9 cellular contexts compared by ENCODE assay signal in genomic region chr22:37525073-37525745, GRCh38. TPM values are rescaled to one million over a fixed set of nuclear protein-coding genes. Genes with fewer than 3 reads are reported as not detected.
DNase-seq lines count a peak whose midpoint lies in the region; ATAC-seq and TF ChIP-seq lines count a peak whose summit lies in the region.
"Had no signal": no experiment of that assay in that cellular context is flagged by ENCODE, and none has a peak within 500 bp of the region (broad histone marks: within the 10 kb centered on the region; RNA-seq: fewer than 3 reads in every experiment).

No MANE protein-coding gene starts in this region.

- no peaks in the 10 kb centered on the region for H3K36me3 Mint-ChIP-seq in type B pancreatic cell

- H3K9me3 Mint-ChIP-seq in type B pancreatic cell, result no peaks in the 10 kb centered on the region

- peak; percentile 34 to 50 for ATAC-seq in lower lobe of right lung

- DNase-seq in AG10803 (ENCODE audit: low read depth) (peak; percentile 72), HPDE6-E6E7 (ENCODE audit: extremely low spot score) (peak; percentile 80), amniotic stem cell (lab: John Stamatoyannopoulos, UW) (peak; percentile 87), lower lobe of right lung (no peak), hypothalamus (lab: John Stamatoyannopoulos, UW) (no peak), NCI-H2171 treated with DMSO at 0.1 percent for 48 hours (lab: John Stamatoyannopoulos, UW) (no peak), esophagus muscularis mucosa (ENCODE audit: extremely low spot score) (no peak), type B pancreatic cell (ENCODE audit: extremely low spot score, unreplicated experiment) (no peak)
- DNase-seq: sigmoid colon had no signal

- no peak for TF ChIP-seq CTCF in AG10803 (conservative IDR thresholded peaks at IDR 0.05; ENCODE audit: low read length)
- no peak for TF ChIP-seq CTCF in lower lobe of right lung (IDR thresholded peaks at IDR 0.05)
- TF ChIP-seq CTCF in esophagus muscularis mucosa (IDR thresholded peaks at IDR 0.05), result no peak
- TF ChIP-seq CTCF in type B pancreatic cell (conservative IDR thresholded peaks at IDR 0.05), result no peak

- H3K4me1 Mint-ChIP-seq in type B pancreatic cell (ENCODE audit: unreplicated experiment), result no peaks in the 10 kb centered on the region

- H3K27me3 Mint-ChIP-seq in type B pancreatic cell, result peaks cover 26% of the 10 kb centered on the region

- peaks cover 1% of the 10 kb centered on the region for H3K27me3 ChIP-seq in lower lobe of right lung (ENCODE audit: low read depth)
- H3K27me3 ChIP-seq in esophagus muscularis mucosa, result peaks cover 0 to 47% (median 0%) of the 10 kb centered on the region in 4 donors

- H3K9me3 ChIP-seq in lower lobe of right lung (no peaks in the 10 kb centered on the region), esophagus muscularis mucosa (no peaks in the 10 kb centered on the region)
- H3K9me3 ChIP-seq: sigmoid colon had no signal

- no peak overlapping the region for H3K4me3 Mint-ChIP-seq in type B pancreatic cell

- H3K4me3 ChIP-seq in AG10803 (ENCODE audit: low read length) (no peak overlapping the region), lower lobe of right lung (no peak overlapping the region), esophagus muscularis mucosa (no peak overlapping the region)
- H3K4me3 ChIP-seq: sigmoid colon had no signal

- peaks cover 17% of the 10 kb centered on the region for H3K4me1 ChIP-seq in lower lobe of right lung
- H3K4me1 ChIP-seq in esophagus muscularis mucosa, result peaks cover 5 to 11% (median 9%) of the 10 kb centered on the region in 4 donors

- H3K27ac ChIP-seq in lower lobe of right lung (no peak overlapping the region), esophagus muscularis mucosa (replicated peaks in 1 of 4) (peak overlapping the region in 2 of 4 donors; percentile 13 to 28)

- TF ChIP-seq EP300 in esophagus muscularis mucosa (IDR thresholded peaks at IDR 0.05), result no peak

- no peak for TF ChIP-seq POLR2A in esophagus muscularis mucosa (IDR thresholded peaks at IDR 0.05; ENCODE audit: low read depth)

- 41% methylated on average over 7 of the region's 10 CpGs for WGBS in esophagus muscularis mucosa

- H3K27ac Mint-ChIP-seq in type B pancreatic cell, result no peak overlapping the region

- intact Hi-C loops in lower lobe of right lung (cut with DNase I) (no loop called here), esophagus muscularis mucosa (cut with DNase I) (no loop called here)

- no peaks in the 10 kb centered on the region for H3K36me3 ChIP-seq in lower lobe of right lung
- H3K36me3 ChIP-seq in esophagus muscularis mucosa, result no peaks in the 10 kb centered on the region
- H3K36me3 ChIP-seq: sigmoid colon had no signal

RNA-seq across cellular contexts. Expression of gene CARD10, which starts 6.0 kb away (rescaled TPM):
- total RNA-seq in lower lobe of right lung (14.9 TPM), esophagus muscularis mucosa (10 to 100 TPM in 2 of 4 donors, 1 to 10 TPM in 2; 6.0 to 15.3 (median 8.8) TPM), type B pancreatic cell (ENCODE audit: low replicate concordance) (9.9 and 14.8 TPM in 2 replicates)

RNA-seq across cellular contexts. Expression of gene CDC42EP1, which starts 35.1 kb away (rescaled TPM):
- total RNA-seq in lower lobe of right lung (46.0 TPM), esophagus muscularis mucosa (10 to 100 TPM; 19.9 to 38.1 (median 36.7) TPM), type B pancreatic cell (ENCODE audit: low replicate concordance) (20.5 and 30.4 TPM in 2 replicates)

RNA-seq across cellular contexts. Expression of gene MFNG, which starts 39.0 kb away (rescaled TPM):
- total RNA-seq in lower lobe of right lung (71.0 TPM), esophagus muscularis mucosa (10 to 100 TPM in 3 of 4 donors, 1 to 10 TPM in 1; 7.5 to 23.1 (median 18.5) TPM), type B pancreatic cell (ENCODE audit: low replicate concordance) (0.76 and 0.82 TPM in 2 replicates)

RNA-seq across cellular contexts. Expression of gene LGALS2, which starts 54.7 kb away (rescaled TPM):
- total RNA-seq in lower lobe of right lung, result 1.9 TPM
- not detected for total RNA-seq in esophagus muscularis mucosa
- 2.6 and 8.7 TPM in 2 replicates for total RNA-seq in type B pancreatic cell (ENCODE audit: low replicate concordance)
- total RNA-seq: sigmoid colon had no signal

Comparison
In these comparisons a context has a peak if more than half of its experiments do, and no peak if none do; other contexts are left out.
1. DNase-seq: peak in AG10803 (single experiment), HPDE6-E6E7 (single experiment) and amniotic stem cell (single experiment); none in lower lobe of right lung (single experiment), hypothalamus (0 of 51), NCI-H2171 treated with DMSO at 0.1 percent for 48 hours (single experiment), esophagus muscularis mucosa (single experiment) and type B pancreatic cell (single experiment).